8 cellular contexts compared by ENCODE assay signal in the genomic region with DNA sequence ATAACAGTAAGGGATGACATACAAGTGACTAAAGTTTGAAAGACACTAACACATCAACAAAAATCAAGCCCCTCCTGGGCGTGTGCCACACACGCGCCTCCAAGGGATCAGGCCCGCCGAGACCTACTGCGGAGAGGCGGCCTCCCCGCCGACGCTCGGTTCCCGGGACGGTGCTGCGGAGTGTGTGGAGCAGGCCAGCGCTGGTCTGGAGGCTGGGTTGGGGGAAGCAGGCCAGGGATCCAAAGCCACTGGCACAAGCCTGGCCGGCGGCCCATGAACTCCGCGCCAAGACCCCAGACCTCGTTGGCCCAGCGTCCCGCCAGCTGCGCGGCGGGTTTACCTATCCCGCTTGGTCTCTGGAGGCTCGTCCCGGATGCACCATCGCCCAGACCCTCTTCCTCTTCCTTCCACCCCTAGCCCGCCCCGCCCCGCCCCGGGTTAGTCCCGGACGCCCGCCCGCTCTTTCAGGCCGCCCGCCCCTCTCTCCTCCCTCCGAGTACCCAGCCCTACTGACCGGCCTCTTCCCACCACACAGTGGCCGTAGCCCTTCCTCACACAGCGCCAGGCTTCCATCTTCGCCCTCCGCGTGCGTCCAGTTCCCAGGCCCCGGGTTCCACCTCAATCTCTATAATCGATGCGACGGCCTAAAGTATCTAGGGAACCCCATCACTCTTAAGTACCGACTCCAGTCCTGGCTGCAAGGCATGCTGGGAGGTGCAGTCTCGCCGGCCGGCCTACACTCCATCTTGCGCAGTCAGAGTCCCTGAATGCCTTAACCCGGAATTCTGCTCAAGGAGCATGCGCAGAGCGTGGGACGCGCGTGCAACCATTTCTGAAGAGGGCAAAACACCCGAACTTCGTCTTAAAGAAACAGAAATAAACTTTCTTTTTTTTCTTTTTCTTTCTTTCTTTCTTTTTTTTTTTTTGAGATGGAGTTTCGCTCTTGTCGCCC. TPM values are rescaled to one million over a fixed set of nuclear protein-coding genes. Genes with fewer than 3 reads are reported as not detected.
DNase-seq lines count a peak whose midpoint lies in the region; TF ChIP-seq lines count a peak whose summit lies in the region.

A gene with protein sequence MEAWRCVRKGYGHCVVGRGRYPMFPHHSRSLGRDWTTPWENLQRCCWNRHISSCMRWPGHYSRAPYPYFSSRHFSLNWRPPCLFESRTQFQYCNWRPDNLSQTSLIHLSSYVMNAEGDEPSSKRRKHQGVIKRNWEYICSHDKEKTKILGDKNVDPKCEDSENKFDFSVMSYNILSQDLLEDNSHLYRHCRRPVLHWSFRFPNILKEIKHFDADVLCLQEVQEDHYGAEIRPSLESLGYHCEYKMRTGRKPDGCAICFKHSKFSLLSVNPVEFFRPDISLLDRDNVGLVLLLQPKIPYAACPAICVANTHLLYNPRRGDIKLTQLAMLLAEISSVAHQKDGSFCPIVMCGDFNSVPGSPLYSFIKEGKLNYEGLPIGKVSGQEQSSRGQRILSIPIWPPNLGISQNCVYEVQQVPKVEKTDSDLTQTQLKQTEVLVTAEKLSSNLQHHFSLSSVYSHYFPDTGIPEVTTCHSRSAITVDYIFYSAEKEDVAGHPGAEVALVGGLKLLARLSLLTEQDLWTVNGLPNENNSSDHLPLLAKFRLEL (minus strand): TSS at position 769 of the 952 bp plus-strand sequence. CDS start 196 bp downstream, at position 573.

- H3K27me3 ChIP-seq in effector memory CD4-positive, alpha-beta T cell (replicated peaks; ENCODE audit: control insufficient read depth, insufficient read depth, low read length, poor library complexity, severe bottlenecking) = no peaks in the 10 kb centered on the region

- peak; percentile 95 for DNase-seq in CMK (ENCODE audit: low read depth)
- DNase-seq in GM20000 (ENCODE audit: low spot score) = peak; percentile 92
- DNase-seq in HT-29 (ENCODE audit: low spot score) = peak; percentile 97
- DNase-seq in NOMO-1 (lab: John Stamatoyannopoulos, UW; ENCODE audit: unreplicated experiment in 2 of 2) = peak; percentile 92 to 95
- peak; percentile 89 to 94 (median 91) for DNase-seq in effector memory CD4-positive, alpha-beta T cell
- DNase-seq in lung microvascular endothelial cell (ENCODE audit: low read depth in 2 of 2) = peak; percentile 97 to 98
- DNase-seq in stimulated activated CD4-positive, alpha-beta T cell treated with anti-CD3 and anti-CD28 coated beads, TNF-alpha, amount 100 ng/mL, for 48 hours (ENCODE audit: low read depth in 3 of 3) = peak; percentile 89 to 92 (median 89)

- POLR2A ChIA-PET in activated CD8-positive, alpha-beta memory T cell treated with anti-CD3 and anti-CD28 coated beads for 36 hours (lab: Charles Lee) = no interaction called here

- CTCF ChIA-PET in activated CD8-positive, alpha-beta memory T cell treated with anti-CD3 and anti-CD28 coated beads for 36 hours (lab: Charles Lee) = no interaction called here

- no peak for TF ChIP-seq CTCF in GM20000 (IDR thresholded peaks at IDR 0.05; ENCODE audit: extremely low read depth, missing control alignments)

- H3K4me3 ChIP-seq in effector memory CD4-positive, alpha-beta T cell (ENCODE audit: insufficient read depth, low read depth, low read length, poor library complexity, severe bottlenecking) = peak within 1 kb of the TSS; percentile 76

- H3K4me1 ChIP-seq in effector memory CD4-positive, alpha-beta T cell (ENCODE audit: control insufficient read depth, insufficient read depth, low read length, poor library complexity, severe bottlenecking) = peaks cover 10% of the 10 kb centered on the region

- H3K9me3 ChIP-seq in effector memory CD4-positive, alpha-beta T cell (ENCODE audit: control insufficient read depth, low read length) = no peaks in the 10 kb centered on the region

- H3K27ac ChIP-seq in effector memory CD4-positive, alpha-beta T cell (ENCODE audit: insufficient read depth, low read length, poor library complexity, severe bottlenecking) = peak within 1 kb of the TSS; percentile 89

- peaks cover 6% of the 10 kb centered on the region for H3K36me3 ChIP-seq in effector memory CD4-positive, alpha-beta T cell (ENCODE audit: control insufficient read depth, insufficient read depth, low read length)

RNA-seq across cellular contexts. Expression of the gene that starts here (rescaled TPM):
- 14.1 and 17.0 TPM in 2 replicates for total RNA-seq in HT-29 (2014; rRNA removed; shearing (Covaris generic))
- total RNA-seq in activated CD8-positive, alpha-beta memory T cell treated with anti-CD3 and anti-CD28 coated beads for 36 hours = 10 to 100 TPM; 38.0 to 38.1 TPM
- 26.2 and 35.5 TPM in 2 replicates for total RNA-seq in lung microvascular endothelial cell

Comparison
In these comparisons a context has a peak if more than half of its experiments do, and no peak if none do; other contexts are left out.
1. Peak in every context shown above with its lines: DNase-seq, H3K4me3 ChIP-seq and H3K27ac ChIP-seq.